Comparison of ENCODE assay signal across 25 cellular contexts in the genomic region with DNA sequence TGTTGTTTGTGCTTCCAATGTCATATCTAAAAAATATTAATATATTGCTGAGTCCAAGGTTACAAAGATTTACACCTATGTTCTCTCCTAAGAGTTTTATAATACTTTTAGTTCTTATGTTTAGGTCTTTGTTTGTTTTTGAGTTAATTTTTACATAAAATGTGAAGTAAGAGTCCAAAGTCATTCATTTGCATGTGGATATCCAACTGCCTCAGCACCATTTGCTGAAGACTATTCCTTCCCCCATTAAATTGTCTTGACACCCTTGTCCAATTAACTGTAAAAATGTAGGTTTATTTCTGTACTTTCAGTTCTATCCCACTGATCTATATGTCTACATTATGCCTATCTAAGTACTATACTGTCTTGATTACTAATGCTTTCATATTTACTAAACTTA.
"Had no signal": no experiment of that assay in that cellular context is flagged by ENCODE, and none has a peak within 500 bp of the region (broad histone marks: within the 10 kb centered on the region; RNA-seq: fewer than 3 reads in every experiment).

No MANE protein-coding gene starts in this region.

- H3K4me1 ChIP-seq: left lung, right atrium auricular region, testis, thyroid gland, upper lobe of right lung had no signal

- H3K27ac ChIP-seq: left lung, ovary, right atrium auricular region, skin epidermis, stomach, testis, thyroid gland, upper lobe of right lung had no signal

- H3K36me3 ChIP-seq: ovary, thyroid gland had no signal

- H3K27ac Mint-ChIP-seq: mesothelial cell of epicardium; naive thymus-derived CD4-positive, alpha-beta T cell; natural killer cell treated with Interleukin-12 subunit alpha and Interleukin-12 subunit beta and Interleukin-15 and Interleukin-18, amount 100 ng/mL, for 72 hours; progenitor cell of endocrine pancreas; stimulated activated memory B cell treated with anti-CD40 and anti-IgM and Interleukin-4, amounts not matched to agents 10 μg/mL and 1 μg/mL and 100 μg/mL, for 72 hours had no signal

- ATAC-seq: left lung; naive thymus-derived CD4-positive, alpha-beta T cell; natural killer cell treated with Interleukin-12 subunit alpha and Interleukin-12 subunit beta and Interleukin-15 and Interleukin-18, amount 100 ng/mL, for 72 hours; sciatic nerve; stimulated activated memory B cell treated with anti-CD40 and anti-IgM and Interleukin-4, amounts not matched to agents 10 μg/mL and 1 μg/mL and 100 μg/mL, for 72 hours; upper lobe of right lung had no signal

- H3K27me3 Mint-ChIP-seq: naive thymus-derived CD4-positive, alpha-beta T cell; natural killer cell treated with Interleukin-12 subunit alpha and Interleukin-12 subunit beta and Interleukin-15 and Interleukin-18, amount 100 ng/mL, for 72 hours; progenitor cell of endocrine pancreas; stimulated activated memory B cell treated with anti-CD40 and anti-IgM and Interleukin-4, amounts not matched to agents 10 μg/mL and 1 μg/mL and 100 μg/mL, for 72 hours had no signal

- H3K4me3 Mint-ChIP-seq: mesothelial cell of epicardium; naive thymus-derived CD4-positive, alpha-beta T cell; natural killer cell treated with Interleukin-12 subunit alpha and Interleukin-12 subunit beta and Interleukin-15 and Interleukin-18, amount 100 ng/mL, for 72 hours; stimulated activated memory B cell treated with anti-CD40 and anti-IgM and Interleukin-4, amounts not matched to agents 10 μg/mL and 1 μg/mL and 100 μg/mL, for 72 hours had no signal

- H3K4me1 Mint-ChIP-seq: stimulated activated memory B cell treated with anti-CD40 and anti-IgM and Interleukin-4, amounts not matched to agents 10 μg/mL and 1 μg/mL and 100 μg/mL, for 72 hours had no signal

- H3K4me3 ChIP-seq: left lung, lung, ovary, right atrium auricular region, skin epidermis, stomach, testis, thyroid gland, upper lobe of right lung had no signal

- FAIRE-seq: urothelium cell line had no signal

- DNase-seq: head of caudate nucleus; islet precursor cell; left lung; mesendoderm; naive thymus-derived CD4-positive, alpha-beta T cell; ovary; stimulated activated CD4-positive, alpha-beta T cell treated with anti-CD3 and anti-CD28 coated beads, Interleukin-1b, Interleukin-23, amount 100 ng/mL, for 48 hours; stimulated activated CD4-positive, alpha-beta T cell treated with anti-CD3 and anti-CD28 coated beads, Interleukin-2, amount 100 ng/mL, for 48 hours; stimulated activated CD4-positive, alpha-beta T cell treated with anti-CD3 and anti-CD28 coated beads, Interleukin-4, amount 100 ng/mL, for 4 hours; stimulated activated CD8-positive, alpha-beta memory T cell treated with anti-CD3 and anti-CD28 coated beads, Interleukin-4, amount 100 ng/mL, for 48 hours; stimulated activated naive CD4-positive, alpha-beta T cell treated with Interleukin-2 at 50 U/mL for 16 hours; stomach; testis; thyroid gland; trophoblast cell; upper lobe of right lung had no signal

- H3K9me3 ChIP-seq: testis, thyroid gland, upper lobe of right lung had no signal

- H3K27me3 ChIP-seq: left lung, ovary, right atrium auricular region, stomach, testis, thyroid gland, upper lobe of right lung had no signal
